ENCODE assay signal across 17 cellular contexts in the genomic region with DNA sequence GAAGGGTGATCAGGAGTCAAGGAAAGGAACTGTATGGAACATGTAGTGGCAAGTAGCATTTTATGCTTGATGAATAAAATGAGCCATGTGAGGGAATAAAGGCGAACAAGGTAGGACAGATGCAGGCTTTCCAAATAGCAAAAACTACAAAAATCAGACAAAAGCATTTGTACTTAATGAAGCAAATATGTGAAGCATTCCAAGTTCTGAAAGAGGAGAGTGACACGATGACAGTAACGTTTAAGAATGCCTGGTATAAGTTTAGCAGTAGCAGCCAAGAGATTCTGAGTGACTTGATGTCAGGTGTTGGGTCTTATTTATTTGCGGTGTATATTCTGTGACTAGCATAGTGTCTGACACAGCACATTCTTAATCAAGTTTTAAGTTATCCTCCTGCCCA.
"Had no signal": no experiment of that assay in that cellular context is flagged by ENCODE, and none has a peak within 500 bp of the region (broad histone marks: within the 10 kb centered on the region; RNA-seq: fewer than 3 reads in every experiment).

No MANE protein-coding gene starts in this region.

- H3K4me3 Mint-ChIP-seq: activated CD4-positive, alpha-beta memory T cell treated with anti-CD3 and anti-CD28 coated beads for 36 hours; activated T-helper 1 cell treated with anti-CD3 and anti-CD28 coated beads, Interleukin-12 subunit alpha, Interleukin-12 subunit beta, Interleukin-2, Interleukin-4 antibody, amounts not matched to agents 30 ng/mL and 10 ng/mL and 1 ng/mL, durations not matched to agents 14 hours and 24 hours and 36 hours; naive thymus-derived CD8-positive, alpha-beta T cell had no signal

- H3K27me3 ChIP-seq: adrenal gland, dorsolateral prefrontal cortex, sigmoid colon, thyroid gland had no signal

- H2AFZ ChIP-seq: parathyroid adenoma had no signal

- H3K4me1 ChIP-seq: adrenal gland, left ventricle myocardium inferior, parathyroid adenoma, sigmoid colon, thyroid gland had no signal

- H3K4me1 Mint-ChIP-seq: naive thymus-derived CD8-positive, alpha-beta T cell had no signal

- H3K4me3 ChIP-seq: adrenal gland, dorsolateral prefrontal cortex, left ventricle myocardium inferior, sigmoid colon, thyroid gland had no signal

- ATAC-seq: activated naive CD4-positive, alpha-beta T cell treated with anti-CD3 and anti-CD28 coated beads, Interleukin-2, amount 50 U/mL, for 72 hours; naive thymus-derived CD8-positive, alpha-beta T cell had no signal

- H3K27ac ChIP-seq: adrenal gland, dorsolateral prefrontal cortex, left ventricle myocardium inferior, parathyroid adenoma, sigmoid colon, thyroid gland, WERI-Rb-1 had no signal

- H3K27ac Mint-ChIP-seq: activated CD4-positive, alpha-beta memory T cell treated with anti-CD3 and anti-CD28 coated beads for 36 hours; activated naive CD4-positive, alpha-beta T cell treated with anti-CD3 and anti-CD28 coated beads, Interleukin-2, amount 50 U/mL, for 72 hours; activated T-helper 1 cell treated with anti-CD3 and anti-CD28 coated beads, Interleukin-12 subunit alpha, Interleukin-12 subunit beta, Interleukin-2, Interleukin-4 antibody, amounts not matched to agents 30 ng/mL and 10 ng/mL and 1 ng/mL, durations not matched to agents 14 hours and 24 hours and 36 hours; naive thymus-derived CD8-positive, alpha-beta T cell had no signal

- H3K27me3 Mint-ChIP-seq: activated CD4-positive, alpha-beta memory T cell treated with anti-CD3 and anti-CD28 coated beads for 36 hours had no signal

- H3K36me3 ChIP-seq: adrenal gland, left ventricle myocardium inferior, sigmoid colon, thyroid gland, WERI-Rb-1 had no signal

- H3K9ac ChIP-seq: parathyroid adenoma had no signal

- DNase-seq: activated CD4-positive, alpha-beta memory T cell treated with anti-CD3 and anti-CD28 coated beads for 36 hours; activated gamma-delta T cell treated with Interleukin-2 at 50 U/mL for 16 hours; activated T-cell treated with anti-CD3 and anti-CD28 coated beads for 4 hours; adrenal gland; caudate nucleus; dorsolateral prefrontal cortex; head of caudate nucleus; kidney; left ventricle myocardium inferior; naive thymus-derived CD8-positive, alpha-beta T cell; sigmoid colon; stimulated activated naive CD4-positive, alpha-beta T cell treated with Interleukin-2 at 50 U/mL for 16 hours; thyroid gland; WERI-Rb-1 had no signal

- H3K9me3 Mint-ChIP-seq: activated T-helper 1 cell treated with anti-CD3 and anti-CD28 coated beads, Interleukin-12 subunit alpha, Interleukin-12 subunit beta, Interleukin-2, Interleukin-4 antibody, amounts not matched to agents 30 ng/mL and 10 ng/mL and 1 ng/mL, durations not matched to agents 14 hours and 24 hours and 36 hours had no signal

- H3K36me3 Mint-ChIP-seq: activated CD4-positive, alpha-beta memory T cell treated with anti-CD3 and anti-CD28 coated beads for 36 hours had no signal

- H3K79me2 ChIP-seq: parathyroid adenoma had no signal

- H3K9me3 ChIP-seq: sigmoid colon, thyroid gland had no signal
